ENCODE assay signal across 8 cellular contexts in genomic region chr5:134125195-134126015, GRCh38. TPM values are rescaled to one million over a fixed set of nuclear protein-coding genes. Genes with fewer than 3 reads are reported as not detected.
DNase-seq lines count a peak whose midpoint lies in the region; ATAC-seq, FAIRE-seq and TF ChIP-seq lines count a peak whose summit lies in the region.

No MANE protein-coding gene starts in this region.

- no peak for TF ChIP-seq POLR2A in GM12891 (IDR thresholded peaks at IDR 0.05; ENCODE audit: low read depth, low read length)

- peak; percentile 85 for FAIRE-seq in GM12891 (lab: Jason Lieb, UNC)

- peak overlapping the region; percentile 65 for H3K27ac Mint-ChIP-seq in activated T-helper 1 cell treated with anti-CD3 and anti-CD28 coated beads, Interleukin-12 subunit alpha, Interleukin-12 subunit beta, Interleukin-2, Interleukin-4 antibody, amounts not matched to agents 30 ng/mL and 10 ng/mL and 1 ng/mL, durations not matched to agents 14 hours and 24 hours and 36 hours

- peaks cover 38% of the 10 kb centered on the region for H3K36me3 Mint-ChIP-seq in activated T-helper 1 cell treated with anti-CD3 and anti-CD28 coated beads, Interleukin-12 subunit alpha, Interleukin-12 subunit beta, Interleukin-2, Interleukin-4 antibody, amounts not matched to agents 30 ng/mL and 10 ng/mL and 1 ng/mL, durations not matched to agents 14 hours and 24 hours and 36 hours (ENCODE audit: low read depth)

- no peak for ATAC-seq in GM18858 (IDR thresholded peaks at IDR 0.05; ENCODE audit: unreplicated experiment)
- ATAC-seq in GM21528 (IDR thresholded peaks at IDR 0.05; ENCODE audit: low FRiP score, unreplicated experiment): no peak

- H3K4me3 Mint-ChIP-seq in activated T-helper 1 cell treated with anti-CD3 and anti-CD28 coated beads, Interleukin-12 subunit alpha, Interleukin-12 subunit beta, Interleukin-2, Interleukin-4 antibody, amounts not matched to agents 30 ng/mL and 10 ng/mL and 1 ng/mL, durations not matched to agents 14 hours and 24 hours and 36 hours: peak overlapping the region; percentile 65

- H3K27me3 Mint-ChIP-seq in activated T-helper 1 cell treated with anti-CD3 and anti-CD28 coated beads, Interleukin-12 subunit alpha, Interleukin-12 subunit beta, Interleukin-2, Interleukin-4 antibody, amounts not matched to agents 30 ng/mL and 10 ng/mL and 1 ng/mL, durations not matched to agents 14 hours and 24 hours and 36 hours (ENCODE audit: insufficient read depth): peaks cover 18% of the 10 kb centered on the region

- DNase-seq in GM12891 (ENCODE audit: insufficient read length, low spot score): no peak
- no peak for DNase-seq in activated T-helper 1 cell treated with anti-CD3 and anti-CD28 coated beads, Interleukin-12 subunit alpha, Interleukin-12 subunit beta, Interleukin-2, Interleukin-4 antibody, amounts not matched to agents 30 ng/mL and 10 ng/mL and 1 ng/mL, durations not matched to agents 14 hours and 24 hours and 36 hours (ENCODE audit: low spot score)
- peak; percentile 96 for DNase-seq in glomerular visceral epithelial cell (ENCODE audit: extremely low spot score)
- DNase-seq in stimulated activated CD8-positive, alpha-beta memory T cell treated with anti-CD3 and anti-CD28 coated beads, Interleukin-4, amount 100 ng/mL, for 48 hours: peak; percentile 57
- DNase-seq in NCI-H526 (lab: John Stamatoyannopoulos, UW): no peak
- no peak for DNase-seq in NCI-H2171 treated with DMSO at 0.1 percent for 48 hours (lab: John Stamatoyannopoulos, UW)

- intact Hi-C loops in activated T-helper 1 cell treated with anti-CD3 and anti-CD28 coated beads, Interleukin-12 subunit alpha, Interleukin-12 subunit beta, Interleukin-2, Interleukin-4 antibody, amounts not matched to agents 30 ng/mL and 10 ng/mL and 1 ng/mL, durations not matched to agents 14 hours and 24 hours and 36 hours (cut with micrococcal nuclease): no loop called here

- no peaks in the 10 kb centered on the region for H3K9me3 Mint-ChIP-seq in activated T-helper 1 cell treated with anti-CD3 and anti-CD28 coated beads, Interleukin-12 subunit alpha, Interleukin-12 subunit beta, Interleukin-2, Interleukin-4 antibody, amounts not matched to agents 30 ng/mL and 10 ng/mL and 1 ng/mL, durations not matched to agents 14 hours and 24 hours and 36 hours

- peaks cover 75% of the 10 kb centered on the region for H3K4me1 Mint-ChIP-seq in activated T-helper 1 cell treated with anti-CD3 and anti-CD28 coated beads, Interleukin-12 subunit alpha, Interleukin-12 subunit beta, Interleukin-2, Interleukin-4 antibody, amounts not matched to agents 30 ng/mL and 10 ng/mL and 1 ng/mL, durations not matched to agents 14 hours and 24 hours and 36 hours (ENCODE audit: low read depth)

TF ChIP-seq in GM12891, 5 proteins besides CTCF, POLR2A, EP300 and RAD21:
- TF ChIP-seq POLR2AphosphoS5 (IDR thresholded peaks at IDR 0.05; ENCODE audit: low read depth, low read length) (no peak), POU2F2 (IDR thresholded peaks at IDR 0.05; ENCODE audit: low read depth, low read length) (no peak), PAX5 (IDR thresholded peaks at IDR 0.05; ENCODE audit: insufficient read depth, low read length, severe bottlenecking) (no peak)
TF ChIP-seq in GM12891: peak in this region for 0.

RNA-seq across cellular contexts. Expression of gene TCF7, which starts 10.9 kb away (rescaled TPM):
- polyA plus RNA-seq in GM12891 (2012; ENCODE audit: low read depth, missing spikeins): 55.8 TPM
- total RNA-seq in activated T-helper 1 cell treated with anti-CD3 and anti-CD28 coated beads, Interleukin-12 subunit alpha, Interleukin-12 subunit beta, Interleukin-2, Interleukin-4 antibody, amounts not matched to agents 30 ng/mL and 10 ng/mL and 1 ng/mL, durations not matched to agents 14 hours and 24 hours and 36 hours: 76.3 and 77.2 TPM in 2 replicates

RNA-seq across cellular contexts. Expression of gene SKP1, which starts 51.3 kb away (rescaled TPM):
- 424 TPM for polyA plus RNA-seq in GM12891 (2012; ENCODE audit: low read depth, missing spikeins)
- total RNA-seq in activated T-helper 1 cell treated with anti-CD3 and anti-CD28 coated beads, Interleukin-12 subunit alpha, Interleukin-12 subunit beta, Interleukin-2, Interleukin-4 antibody, amounts not matched to agents 30 ng/mL and 10 ng/mL and 1 ng/mL, durations not matched to agents 14 hours and 24 hours and 36 hours: 259 and 265 TPM in 2 replicates

Comparison
In these comparisons a context has a peak if more than half of its experiments do, and no peak if none do; other contexts are left out.
1. DNase-seq: peak in glomerular visceral epithelial cell (single experiment) and stimulated activated CD8-positive, alpha-beta memory T cell treated with anti-CD3 and anti-CD28 coated beads, Interleukin-4, amount 100 ng/mL, for 48 hours (single experiment); none in GM12891 (single experiment), activated T-helper 1 cell treated with anti-CD3 and anti-CD28 coated beads, Interleukin-12 subunit alpha, Interleukin-12 subunit beta, Interleukin-2, Interleukin-4 antibody, amounts not matched to agents 30 ng/mL and 10 ng/mL and 1 ng/mL, durations not matched to agents 14 hours and 24 hours and 36 hours (single experiment), NCI-H526 (0 of 2) and NCI-H2171 treated with DMSO at 0.1 percent for 48 hours (single experiment).